ENCODE assay signal across 8 cellular contexts in genomic region chr10:987906-988666, GRCh38. TPM values are rescaled to one million over a fixed set of nuclear protein-coding genes. Genes with fewer than 3 reads are reported as not detected.
DNase-seq lines count a peak whose midpoint lies in the region; ATAC-seq and TF ChIP-seq lines count a peak whose summit lies in the region.

GTPBP4 (plus strand) TSS chr10:988434; CDS start chr10:988480, 46 bp downstream.

- H3K4me1 Mint-ChIP-seq in HFFc6 (ENCODE audit: low read depth): peaks cover 63% of the 10 kb centered on the region

- H3K4me1 ChIP-seq in testis: peaks cover 7% of the 10 kb centered on the region

- no peaks in the 10 kb centered on the region for H3K27me3 ChIP-seq in testis

- POLR2A ChIA-PET in GM10248 (lab: Yijun Ruan, JAX): interaction anchor here (0.5 to 1.3 kb wide), 3 partner anchors 14 to 729 kb away, joined by 3 to 7 read pairs (median 5); no protein-coding TSS in a partner anchor

- CTCF ChIA-PET in GM10248 (lab: Yijun Ruan, JAX): interaction anchor here (0.7 to 3.0 kb wide), 8 partner anchors 9 to 94 kb away, joined by 3 to 11 read pairs (median 4); partner anchors contain the start of gene IDI1

- peak within 1 kb of the TSS; percentile 95 for H3K4me3 Mint-ChIP-seq in HFFc6

- H3K27ac ChIP-seq in testis: peak within 1 kb of the TSS; percentile 87 to 92

- peak; percentile 86 for TF ChIP-seq CTCF in GM10248 (IDR thresholded peaks at IDR 0.05; ENCODE audit: control extremely low read depth, extremely low read depth, low read depth, missing control alignments)
- TF ChIP-seq CTCF in HFFc6 (IDR thresholded peaks at IDR 0.05): 0 out of 2 replicates have a peak, but pooled peaks have one; percentile 15
- TF ChIP-seq CTCF in omental fat pad (IDR thresholded peaks at IDR 0.05): no peak
- TF ChIP-seq CTCF in testis (IDR thresholded peaks at IDR 0.05): peak in 1 of 3 experiments; percentile 24

- TF ChIP-seq POLR2A in testis (IDR thresholded peaks at IDR 0.05): no peak

- H3K9me3 ChIP-seq in testis: no peaks in the 10 kb centered on the region

- DNase-seq in GM10248 (ENCODE audit: extremely low spot score) (peak; percentile 100), HFFc6 (peak; percentile 96), NAMALWA (ENCODE audit: low spot score) (peak; percentile 98), glomerular visceral epithelial cell (ENCODE audit: extremely low spot score) (peak; percentile 96), omental fat pad (ENCODE audit: low spot score) (peak; percentile 96), testis (peak; percentile 100)
- DNase-seq in activated naive CD4-positive, alpha-beta T cell treated with anti-CD3 and anti-CD28 coated beads, Interleukin-2, amount 50 U/mL, for 72 hours (ENCODE audit: low spot score in 2 of 2): peak; percentile 94 to 95

- ATAC-seq in SK-N-SH treated with all-trans-retinoic acid at 6 μM for 48 hours (peak; percentile 94), omental fat pad (ENCODE audit: low FRiP score) (peak; percentile 97)
- peak; percentile 97 to 100 for ATAC-seq in activated naive CD4-positive, alpha-beta T cell treated with anti-CD3 and anti-CD28 coated beads, Interleukin-2, amount 50 U/mL, for 72 hours

- peaks cover 40% of the 10 kb centered on the region for H3K36me3 Mint-ChIP-seq in HFFc6 (ENCODE audit: low read depth)
- H3K36me3 Mint-ChIP-seq in activated naive CD4-positive, alpha-beta T cell treated with anti-CD3 and anti-CD28 coated beads, Interleukin-2, amount 50 U/mL, for 72 hours: peaks cover 32 to 36% of the 10 kb centered on the region in 2 donors

- peaks cover 3% of the 10 kb centered on the region; the same call in 1 of the 2 replicates for H3K27me3 Mint-ChIP-seq in HFFc6 (ENCODE audit: insufficient read depth)

- intact Hi-C loops in testis (cut with DNase I; ENCODE audit: low total_unique reads): loop anchor here (5.0 kb wide), 1 partner anchor 56 kb away; the partner anchor contains the start of gene LARP4B

- no peaks in the 10 kb centered on the region for H3K36me3 ChIP-seq in testis (ENCODE audit: low read depth, missing control alignments)

- WGBS in testis, 2 donors: 0 to 1% methylated on average over 22 to 69 of the region's 71 CpGs

- H3K9me3 Mint-ChIP-seq in HFFc6: peaks cover 7% of the 10 kb centered on the region
- H3K9me3 Mint-ChIP-seq in activated naive CD4-positive, alpha-beta T cell treated with anti-CD3 and anti-CD28 coated beads, Interleukin-2, amount 50 U/mL, for 72 hours: no peaks in the 10 kb centered on the region

- H3K27ac Mint-ChIP-seq in HFFc6: peak within 1 kb of the TSS; percentile 92
- peak within 1 kb of the TSS; percentile 97 to 99 for H3K27ac Mint-ChIP-seq in activated naive CD4-positive, alpha-beta T cell treated with anti-CD3 and anti-CD28 coated beads, Interleukin-2, amount 50 U/mL, for 72 hours

- peak within 1 kb of the TSS; percentile 95 to 96 for H3K4me3 ChIP-seq in testis

TF ChIP-seq in SK-N-SH treated with all-trans-retinoic acid at 6 μM for 48 hours, 23 proteins besides CTCF, POLR2A, EP300 and RAD21:
- TF ChIP-seq, protein P1, sequence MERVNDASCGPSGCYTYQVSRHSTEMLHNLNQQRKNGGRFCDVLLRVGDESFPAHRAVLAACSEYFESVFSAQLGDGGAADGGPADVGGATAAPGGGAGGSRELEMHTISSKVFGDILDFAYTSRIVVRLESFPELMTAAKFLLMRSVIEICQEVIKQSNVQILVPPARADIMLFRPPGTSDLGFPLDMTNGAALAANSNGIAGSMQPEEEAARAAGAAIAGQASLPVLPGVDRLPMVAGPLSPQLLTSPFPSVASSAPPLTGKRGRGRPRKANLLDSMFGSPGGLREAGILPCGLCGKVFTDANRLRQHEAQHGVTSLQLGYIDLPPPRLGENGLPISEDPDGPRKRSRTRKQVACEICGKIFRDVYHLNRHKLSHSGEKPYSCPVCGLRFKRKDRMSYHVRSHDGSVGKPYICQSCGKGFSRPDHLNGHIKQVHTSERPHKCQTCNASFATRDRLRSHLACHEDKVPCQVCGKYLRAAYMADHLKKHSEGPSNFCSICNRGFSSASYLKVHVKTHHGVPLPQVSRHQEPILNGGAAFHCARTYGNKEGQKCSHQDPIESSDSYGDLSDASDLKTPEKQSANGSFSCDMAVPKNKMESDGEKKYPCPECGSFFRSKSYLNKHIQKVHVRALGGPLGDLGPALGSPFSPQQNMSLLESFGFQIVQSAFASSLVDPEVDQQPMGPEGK (CRISPR knock-in tag; IDR thresholded peaks at IDR 0.05; ENCODE audit: borderline replicate concordance): 0 out of 2 replicates have a peak, but pooled peaks have one; percentile 15
- TF ChIP-seq, protein P2, sequence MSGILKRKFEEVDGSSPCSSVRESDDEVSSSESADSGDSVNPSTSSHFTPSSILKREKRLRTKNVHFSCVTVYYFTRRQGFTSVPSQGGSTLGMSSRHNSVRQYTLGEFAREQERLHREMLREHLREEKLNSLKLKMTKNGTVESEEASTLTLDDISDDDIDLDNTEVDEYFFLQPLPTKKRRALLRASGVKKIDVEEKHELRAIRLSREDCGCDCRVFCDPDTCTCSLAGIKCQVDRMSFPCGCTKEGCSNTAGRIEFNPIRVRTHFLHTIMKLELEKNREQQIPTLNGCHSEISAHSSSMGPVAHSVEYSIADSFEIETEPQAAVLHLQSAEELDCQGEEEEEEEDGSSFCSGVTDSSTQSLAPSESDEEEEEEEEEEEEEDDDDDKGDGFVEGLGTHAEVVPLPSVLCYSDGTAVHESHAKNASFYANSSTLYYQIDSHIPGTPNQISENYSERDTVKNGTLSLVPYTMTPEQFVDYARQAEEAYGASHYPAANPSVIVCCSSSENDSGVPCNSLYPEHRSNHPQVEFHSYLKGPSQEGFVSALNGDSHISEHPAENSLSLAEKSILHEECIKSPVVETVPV (CRISPR knock-in tag; IDR thresholded peaks at IDR 0.05): peak; percentile 27; the same call in 1 of the 2 replicates
- no peak for TF ChIP-seq ZFP30 (CRISPR knock-in tag; IDR thresholded peaks at IDR 0.05)
TF ChIP-seq in SK-N-SH treated with all-trans-retinoic acid at 6 μM for 48 hours: peak in this region for 2.

RNA-seq across cellular contexts. Expression of gene GTPBP4, which starts in this region (rescaled TPM):
- 10 to 100 TPM; 60.2 to 80.3 (median 68.3) TPM for total RNA-seq in HFFc6 (2021; fragmentation: NEBNext Ultra II Directional; extraction: Animal tissue kit (Norgen Biotek cat#: 25700))
- total RNA-seq in activated naive CD4-positive, alpha-beta T cell treated with anti-CD3 and anti-CD28 coated beads, Interleukin-2, amount 50 U/mL, for 72 hours: 100 to 1,000 TPM in 1 of 2 donors, 10 to 100 TPM in 1; 96.5 to 123 TPM
- total RNA-seq in omental fat pad (100 to 1,000 TPM in 1 of 4 donors, 10 to 100 TPM in 3; 28.9 to 104 (median 40.0) TPM), testis (10 to 100 TPM; 54.9 to 57.2 TPM)
- polyA plus RNA-seq in testis (ENCODE audit: insufficient read depth, low read depth, low replicate concordance): 81.8 TPM

Comparison
In these comparisons a context has a peak if more than half of its experiments do, and no peak if none do; other contexts are left out.
1. Peak in every context shown above with its lines: DNase-seq, ATAC-seq, H3K4me3 ChIP-seq and H3K27ac ChIP-seq.
2. CTCF ChIP-seq: peak in GM10248 (single experiment) and HFFc6 (single experiment); none in omental fat pad (0 of 3).